1 cellular context compared by ENCODE assay signal in the genomic region with DNA sequence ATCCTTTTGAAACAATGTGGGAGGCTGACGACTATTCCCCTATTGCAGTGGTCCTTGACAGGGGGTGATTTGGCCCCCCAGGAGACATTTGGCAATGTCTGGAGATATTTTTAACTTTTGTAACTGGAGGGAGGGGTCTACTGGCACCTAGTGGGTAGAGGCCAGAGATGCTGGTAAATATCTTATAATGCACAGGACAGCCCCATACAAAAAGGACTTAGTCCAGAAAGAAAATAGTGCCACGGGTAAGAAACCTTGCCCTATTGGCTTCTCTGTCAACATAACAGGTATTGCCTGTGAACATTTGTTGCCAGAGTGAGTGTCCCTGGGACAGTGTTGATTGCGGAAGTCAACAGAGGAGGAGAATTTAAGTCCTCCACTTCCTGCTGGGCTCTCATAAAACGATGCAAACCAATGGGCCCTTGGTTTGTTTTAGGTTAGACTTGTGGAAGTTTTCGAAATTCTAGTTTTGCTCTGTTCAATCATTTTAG.
TF ChIP-seq lines count a peak whose summit lies in the region.

No MANE protein-coding gene starts in this region.

TF ChIP-seq in HepG2, 621 proteins besides CTCF, POLR2A, EP300 and RAD21 (continued from another document and continues in another):
- TF ChIP-seq, protein P1, sequence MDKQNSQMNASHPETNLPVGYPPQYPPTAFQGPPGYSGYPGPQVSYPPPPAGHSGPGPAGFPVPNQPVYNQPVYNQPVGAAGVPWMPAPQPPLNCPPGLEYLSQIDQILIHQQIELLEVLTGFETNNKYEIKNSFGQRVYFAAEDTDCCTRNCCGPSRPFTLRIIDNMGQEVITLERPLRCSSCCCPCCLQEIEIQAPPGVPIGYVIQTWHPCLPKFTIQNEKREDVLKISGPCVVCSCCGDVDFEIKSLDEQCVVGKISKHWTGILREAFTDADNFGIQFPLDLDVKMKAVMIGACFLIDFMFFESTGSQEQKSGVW (CRISPR knock-in tag; IDR thresholded peaks at IDR 0.05; ENCODE audit: borderline replicate concordance) = no peak
- TF ChIP-seq MED8 (CRISPR knock-in tag; IDR thresholded peaks at IDR 0.05; ENCODE audit: insufficient replicate concordance) (no peak), ZNF343 (CRISPR knock-in tag; IDR thresholded peaks at IDR 0.05) (no peak), SP5 (CRISPR knock-in tag; IDR thresholded peaks at IDR 0.05; ENCODE audit: borderline replicate concordance, low read depth) (peak; percentile 38; the same call in 1 of the 2 replicates), PAX8 (CRISPR knock-in tag; IDR thresholded peaks at IDR 0.05; ENCODE audit: borderline replicate concordance) (no peak), NFE2L2 (IDR thresholded peaks at IDR 0.05; ENCODE audit: low read length) (no peak), FOXK1 (CRISPR knock-in tag; IDR thresholded peaks at IDR 0.05; ENCODE audit: borderline replicate concordance, low read depth) (peak; percentile 77; the same call in 1 of the 2 replicates), PHF20 (CRISPR knock-in tag; IDR thresholded peaks at IDR 0.05) (0 out of 2 replicates have a peak, but pooled peaks have one; percentile 27), ARNT2 (CRISPR knock-in tag; IDR thresholded peaks at IDR 0.05; ENCODE audit: low read depth) (no peak; the same call in 1 of the 2 replicates), ZBTB42 (CRISPR knock-in tag; IDR thresholded peaks at IDR 0.05) (no peak), MED13 (CRISPR knock-in tag; IDR thresholded peaks at IDR 0.05) (no peak), ZNF496 (CRISPR knock-in tag; IDR thresholded peaks at IDR 0.05; ENCODE audit: insufficient replicate concordance) (no peak), HNRNPUL1 (IDR thresholded peaks at IDR 0.05; ENCODE audit: low read depth, low read length) (no peak), SMAD9 (CRISPR knock-in tag; IDR thresholded peaks at IDR 0.05) (no peak), ZNF709 (CRISPR knock-in tag; IDR thresholded peaks at IDR 0.05) (no peak), ZNF577 (CRISPR knock-in tag; IDR thresholded peaks at IDR 0.05; ENCODE audit: borderline replicate concordance, low read depth) (no peak), MIER2 (CRISPR knock-in tag; IDR thresholded peaks at IDR 0.05) (no peak), MAFF (IDR thresholded peaks at IDR 0.05; ENCODE audit: low read depth, low read length) (no peak), NCOR1 (IDR thresholded peaks at IDR 0.05; ENCODE audit: borderline replicate concordance, low read length) (peak; percentile 13; the same call in 1 of the 2 replicates), SNAPC2 (CRISPR knock-in tag; IDR thresholded peaks at IDR 0.05) (0 out of 2 replicates have a peak, but pooled peaks have one; percentile 33), ZNF607 (CRISPR knock-in tag; IDR thresholded peaks at IDR 0.05; ENCODE audit: borderline replicate concordance) (peak; percentile 49; the same call in 1 of the 2 replicates), ZNF234 (CRISPR knock-in tag; conservative IDR thresholded peaks at IDR 0.05) (no peak), CBX5 (CRISPR knock-in tag; IDR thresholded peaks at IDR 0.05; ENCODE audit: borderline replicate concordance) (no peak), CEBPB (IDR thresholded peaks at IDR 0.05; ENCODE audit: borderline replicate concordance, low read depth, low read length) (peak; percentile 68), IRF2 (CRISPR knock-in tag; IDR thresholded peaks at IDR 0.05) (peak; percentile 74)
- TF ChIP-seq, protein P2, sequence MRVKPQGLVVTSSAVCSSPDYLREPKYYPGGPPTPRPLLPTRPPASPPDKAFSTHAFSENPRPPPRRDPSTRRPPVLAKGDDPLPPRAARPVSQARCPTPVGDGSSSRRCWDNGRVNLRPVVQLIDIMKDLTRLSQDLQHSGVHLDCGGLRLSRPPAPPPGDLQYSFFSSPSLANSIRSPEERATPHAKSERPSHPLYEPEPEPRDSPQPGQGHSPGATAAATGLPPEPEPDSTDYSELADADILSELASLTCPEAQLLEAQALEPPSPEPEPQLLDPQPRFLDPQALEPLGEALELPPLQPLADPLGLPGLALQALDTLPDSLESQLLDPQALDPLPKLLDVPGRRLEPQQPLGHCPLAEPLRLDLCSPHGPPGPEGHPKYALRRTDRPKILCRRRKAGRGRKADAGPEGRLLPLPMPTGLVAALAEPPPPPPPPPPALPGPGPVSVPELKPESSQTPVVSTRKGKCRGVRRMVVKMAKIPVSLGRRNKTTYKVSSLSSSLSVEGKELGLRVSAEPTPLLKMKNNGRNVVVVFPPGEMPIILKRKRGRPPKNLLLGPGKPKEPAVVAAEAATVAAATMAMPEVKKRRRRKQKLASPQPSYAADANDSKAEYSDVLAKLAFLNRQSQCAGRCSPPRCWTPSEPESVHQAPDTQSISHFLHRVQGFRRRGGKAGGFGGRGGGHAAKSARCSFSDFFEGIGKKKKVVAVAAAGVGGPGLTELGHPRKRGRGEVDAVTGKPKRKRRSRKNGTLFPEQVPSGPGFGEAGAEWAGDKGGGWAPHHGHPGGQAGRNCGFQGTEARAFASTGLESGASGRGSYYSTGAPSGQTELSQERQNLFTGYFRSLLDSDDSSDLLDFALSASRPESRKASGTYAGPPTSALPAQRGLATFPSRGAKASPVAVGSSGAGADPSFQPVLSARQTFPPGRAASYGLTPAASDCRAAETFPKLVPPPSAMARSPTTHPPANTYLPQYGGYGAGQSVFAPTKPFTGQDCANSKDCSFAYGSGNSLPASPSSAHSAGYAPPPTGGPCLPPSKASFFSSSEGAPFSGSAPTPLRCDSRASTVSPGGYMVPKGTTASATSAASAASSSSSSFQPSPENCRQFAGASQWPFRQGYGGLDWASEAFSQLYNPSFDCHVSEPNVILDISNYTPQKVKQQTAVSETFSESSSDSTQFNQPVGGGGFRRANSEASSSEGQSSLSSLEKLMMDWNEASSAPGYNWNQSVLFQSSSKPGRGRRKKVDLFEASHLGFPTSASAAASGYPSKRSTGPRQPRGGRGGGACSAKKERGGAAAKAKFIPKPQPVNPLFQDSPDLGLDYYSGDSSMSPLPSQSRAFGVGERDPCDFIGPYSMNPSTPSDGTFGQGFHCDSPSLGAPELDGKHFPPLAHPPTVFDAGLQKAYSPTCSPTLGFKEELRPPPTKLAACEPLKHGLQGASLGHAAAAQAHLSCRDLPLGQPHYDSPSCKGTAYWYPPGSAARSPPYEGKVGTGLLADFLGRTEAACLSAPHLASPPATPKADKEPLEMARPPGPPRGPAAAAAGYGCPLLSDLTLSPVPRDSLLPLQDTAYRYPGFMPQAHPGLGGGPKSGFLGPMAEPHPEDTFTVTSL (CRISPR knock-in tag; IDR thresholded peaks at IDR 0.05; ENCODE audit: borderline replicate concordance) = peak; percentile 88
- TF ChIP-seq, protein P3, sequence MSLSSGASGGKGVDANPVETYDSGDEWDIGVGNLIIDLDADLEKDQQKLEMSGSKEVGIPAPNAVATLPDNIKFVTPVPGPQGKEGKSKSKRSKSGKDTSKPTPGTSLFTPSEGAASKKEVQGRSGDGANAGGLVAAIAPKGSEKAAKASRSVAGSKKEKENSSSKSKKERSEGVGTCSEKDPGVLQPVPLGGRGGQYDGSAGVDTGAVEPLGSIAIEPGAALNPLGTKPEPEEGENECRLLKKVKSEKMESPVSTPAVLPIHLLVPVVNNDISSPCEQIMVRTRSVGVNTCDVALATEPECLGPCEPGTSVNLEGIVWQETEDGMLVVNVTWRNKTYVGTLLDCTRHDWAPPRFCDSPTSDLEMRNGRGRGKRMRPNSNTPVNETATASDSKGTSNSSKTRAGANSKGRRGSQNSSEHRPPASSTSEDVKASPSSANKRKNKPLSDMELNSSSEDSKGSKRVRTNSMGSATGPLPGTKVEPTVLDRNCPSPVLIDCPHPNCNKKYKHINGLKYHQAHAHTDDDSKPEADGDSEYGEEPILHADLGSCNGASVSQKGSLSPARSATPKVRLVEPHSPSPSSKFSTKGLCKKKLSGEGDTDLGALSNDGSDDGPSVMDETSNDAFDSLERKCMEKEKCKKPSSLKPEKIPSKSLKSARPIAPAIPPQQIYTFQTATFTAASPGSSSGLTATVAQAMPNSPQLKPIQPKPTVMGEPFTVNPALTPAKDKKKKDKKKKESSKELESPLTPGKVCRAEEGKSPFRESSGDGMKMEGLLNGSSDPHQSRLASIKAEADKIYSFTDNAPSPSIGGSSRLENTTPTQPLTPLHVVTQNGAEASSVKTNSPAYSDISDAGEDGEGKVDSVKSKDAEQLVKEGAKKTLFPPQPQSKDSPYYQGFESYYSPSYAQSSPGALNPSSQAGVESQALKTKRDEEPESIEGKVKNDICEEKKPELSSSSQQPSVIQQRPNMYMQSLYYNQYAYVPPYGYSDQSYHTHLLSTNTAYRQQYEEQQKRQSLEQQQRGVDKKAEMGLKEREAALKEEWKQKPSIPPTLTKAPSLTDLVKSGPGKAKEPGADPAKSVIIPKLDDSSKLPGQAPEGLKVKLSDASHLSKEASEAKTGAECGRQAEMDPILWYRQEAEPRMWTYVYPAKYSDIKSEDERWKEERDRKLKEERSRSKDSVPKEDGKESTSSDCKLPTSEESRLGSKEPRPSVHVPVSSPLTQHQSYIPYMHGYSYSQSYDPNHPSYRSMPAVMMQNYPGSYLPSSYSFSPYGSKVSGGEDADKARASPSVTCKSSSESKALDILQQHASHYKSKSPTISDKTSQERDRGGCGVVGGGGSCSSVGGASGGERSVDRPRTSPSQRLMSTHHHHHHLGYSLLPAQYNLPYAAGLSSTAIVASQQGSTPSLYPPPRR (CRISPR knock-in tag; IDR thresholded peaks at IDR 0.05; ENCODE audit: borderline replicate concordance) = peak; percentile 69; the same call in 1 of the 2 replicates
- TF ChIP-seq, protein P4, sequence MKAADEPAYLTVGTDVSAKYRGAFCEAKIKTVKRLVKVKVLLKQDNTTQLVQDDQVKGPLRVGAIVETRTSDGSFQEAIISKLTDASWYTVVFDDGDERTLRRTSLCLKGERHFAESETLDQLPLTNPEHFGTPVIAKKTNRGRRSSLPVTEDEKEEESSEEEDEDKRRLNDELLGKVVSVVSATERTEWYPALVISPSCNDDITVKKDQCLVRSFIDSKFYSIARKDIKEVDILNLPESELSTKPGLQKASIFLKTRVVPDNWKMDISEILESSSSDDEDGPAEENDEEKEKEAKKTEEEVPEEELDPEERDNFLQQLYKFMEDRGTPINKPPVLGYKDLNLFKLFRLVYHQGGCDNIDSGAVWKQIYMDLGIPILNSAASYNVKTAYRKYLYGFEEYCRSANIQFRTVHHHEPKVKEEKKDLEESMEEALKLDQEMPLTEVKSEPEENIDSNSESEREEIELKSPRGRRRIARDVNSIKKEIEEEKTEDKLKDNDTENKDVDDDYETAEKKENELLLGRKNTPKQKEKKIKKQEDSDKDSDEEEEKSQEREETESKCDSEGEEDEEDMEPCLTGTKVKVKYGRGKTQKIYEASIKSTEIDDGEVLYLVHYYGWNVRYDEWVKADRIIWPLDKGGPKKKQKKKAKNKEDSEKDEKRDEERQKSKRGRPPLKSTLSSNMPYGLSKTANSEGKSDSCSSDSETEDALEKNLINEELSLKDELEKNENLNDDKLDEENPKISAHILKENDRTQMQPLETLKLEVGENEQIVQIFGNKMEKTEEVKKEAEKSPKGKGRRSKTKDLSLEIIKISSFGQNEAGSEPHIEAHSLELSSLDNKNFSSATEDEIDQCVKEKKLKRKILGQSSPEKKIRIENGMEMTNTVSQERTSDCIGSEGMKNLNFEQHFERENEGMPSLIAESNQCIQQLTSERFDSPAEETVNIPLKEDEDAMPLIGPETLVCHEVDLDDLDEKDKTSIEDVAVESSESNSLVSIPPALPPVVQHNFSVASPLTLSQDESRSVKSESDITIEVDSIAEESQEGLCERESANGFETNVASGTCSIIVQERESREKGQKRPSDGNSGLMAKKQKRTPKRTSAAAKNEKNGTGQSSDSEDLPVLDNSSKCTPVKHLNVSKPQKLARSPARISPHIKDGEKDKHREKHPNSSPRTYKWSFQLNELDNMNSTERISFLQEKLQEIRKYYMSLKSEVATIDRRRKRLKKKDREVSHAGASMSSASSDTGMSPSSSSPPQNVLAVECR (CRISPR knock-in tag; IDR thresholded peaks at IDR 0.05; ENCODE audit: borderline replicate concordance) = peak; percentile 43; the same call in 1 of the 2 replicates
- TF ChIP-seq, protein P5, sequence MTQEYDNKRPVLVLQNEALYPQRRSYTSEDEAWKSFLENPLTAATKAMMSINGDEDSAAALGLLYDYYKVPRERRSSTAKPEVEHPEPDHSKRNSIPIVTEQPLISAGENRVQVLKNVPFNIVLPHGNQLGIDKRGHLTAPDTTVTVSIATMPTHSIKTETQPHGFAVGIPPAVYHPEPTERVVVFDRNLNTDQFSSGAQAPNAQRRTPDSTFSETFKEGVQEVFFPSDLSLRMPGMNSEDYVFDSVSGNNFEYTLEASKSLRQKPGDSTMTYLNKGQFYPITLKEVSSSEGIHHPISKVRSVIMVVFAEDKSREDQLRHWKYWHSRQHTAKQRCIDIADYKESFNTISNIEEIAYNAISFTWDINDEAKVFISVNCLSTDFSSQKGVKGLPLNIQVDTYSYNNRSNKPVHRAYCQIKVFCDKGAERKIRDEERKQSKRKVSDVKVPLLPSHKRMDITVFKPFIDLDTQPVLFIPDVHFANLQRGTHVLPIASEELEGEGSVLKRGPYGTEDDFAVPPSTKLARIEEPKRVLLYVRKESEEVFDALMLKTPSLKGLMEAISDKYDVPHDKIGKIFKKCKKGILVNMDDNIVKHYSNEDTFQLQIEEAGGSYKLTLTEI (CRISPR knock-in tag; conservative IDR thresholded peaks at IDR 0.05) = no peak
- TF ChIP-seq, protein P6, sequence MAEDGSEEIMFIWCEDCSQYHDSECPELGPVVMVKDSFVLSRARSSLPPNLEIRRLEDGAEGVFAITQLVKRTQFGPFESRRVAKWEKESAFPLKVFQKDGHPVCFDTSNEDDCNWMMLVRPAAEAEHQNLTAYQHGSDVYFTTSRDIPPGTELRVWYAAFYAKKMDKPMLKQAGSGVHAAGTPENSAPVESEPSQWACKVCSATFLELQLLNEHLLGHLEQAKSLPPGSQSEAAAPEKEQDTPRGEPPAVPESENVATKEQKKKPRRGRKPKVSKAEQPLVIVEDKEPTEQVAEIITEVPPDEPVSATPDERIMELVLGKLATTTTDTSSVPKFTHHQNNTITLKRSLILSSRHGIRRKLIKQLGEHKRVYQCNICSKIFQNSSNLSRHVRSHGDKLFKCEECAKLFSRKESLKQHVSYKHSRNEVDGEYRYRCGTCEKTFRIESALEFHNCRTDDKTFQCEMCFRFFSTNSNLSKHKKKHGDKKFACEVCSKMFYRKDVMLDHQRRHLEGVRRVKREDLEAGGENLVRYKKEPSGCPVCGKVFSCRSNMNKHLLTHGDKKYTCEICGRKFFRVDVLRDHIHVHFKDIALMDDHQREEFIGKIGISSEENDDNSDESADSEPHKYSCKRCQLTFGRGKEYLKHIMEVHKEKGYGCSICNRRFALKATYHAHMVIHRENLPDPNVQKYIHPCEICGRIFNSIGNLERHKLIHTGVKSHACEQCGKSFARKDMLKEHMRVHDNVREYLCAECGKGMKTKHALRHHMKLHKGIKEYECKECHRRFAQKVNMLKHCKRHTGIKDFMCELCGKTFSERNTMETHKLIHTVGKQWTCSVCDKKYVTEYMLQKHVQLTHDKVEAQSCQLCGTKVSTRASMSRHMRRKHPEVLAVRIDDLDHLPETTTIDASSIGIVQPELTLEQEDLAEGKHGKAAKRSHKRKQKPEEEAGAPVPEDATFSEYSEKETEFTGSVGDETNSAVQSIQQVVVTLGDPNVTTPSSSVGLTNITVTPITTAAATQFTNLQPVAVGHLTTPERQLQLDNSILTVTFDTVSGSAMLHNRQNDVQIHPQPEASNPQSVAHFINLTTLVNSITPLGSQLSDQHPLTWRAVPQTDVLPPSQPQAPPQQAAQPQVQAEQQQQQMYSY (CRISPR knock-in tag; IDR thresholded peaks at IDR 0.05) = no peak
